Comparison of ENCODE assay signal across 23 cellular contexts in genomic region chr1:101509370-101509769, GRCh38.
"Had no signal": no experiment of that assay in that cellular context is flagged by ENCODE, and none has a peak within 500 bp of the region (broad histone marks: within the 10 kb centered on the region; RNA-seq: fewer than 3 reads in every experiment).

No MANE protein-coding gene starts in this region.

- H3K27ac ChIP-seq: body of pancreas, esophagus squamous epithelium, pancreas, skin epidermis, tibial nerve, uterus had no signal

- H3K27ac Mint-ChIP-seq: activated naive CD8-positive, alpha-beta T cell; immature natural killer cell; naive B cell; T-helper 2 cell treated with Interferon-gamma antibody and Interleukin-4, amounts not matched to agents 5 μg/mL and 100 μg/mL, for 36 hours had no signal

- H3K9me3 Mint-ChIP-seq: central memory CD8-positive, alpha-beta T cell; naive B cell; T-helper 2 cell treated with Interferon-gamma antibody and Interleukin-4, amounts not matched to agents 5 μg/mL and 100 μg/mL, for 36 hours had no signal

- H3K27me3 ChIP-seq: body of pancreas, esophagus squamous epithelium, pancreas, tibial nerve, uterus had no signal

- ATAC-seq: body of pancreas, pancreas had no signal

- DNase-seq: activated CD4-positive, alpha-beta T cell treated with anti-CD3 and anti-CD28 coated beads, Interleukin-2, amount 50 U/mL, for 1 hour; activated CD4-positive, CD25-positive, alpha-beta regulatory T cell; activated CD8-positive, alpha-beta memory T cell treated with anti-CD3 and anti-CD28 coated beads for 24 hours; activated gamma-delta T cell treated with Interleukin-2 at 50 U/mL for 16 hours; amniotic stem cell; body of pancreas; cortex of kidney; effector CD8-positive, alpha-beta T cell; esophagus squamous epithelium; foreskin fibroblast; immature natural killer cell; naive B cell; retina; stimulated activated CD4-positive, alpha-beta T cell treated with anti-CD3 and anti-CD28 coated beads, Interleukin-15, amount 100 ng/mL, for 24 hours; stimulated activated CD4-positive, alpha-beta T cell treated with anti-CD3 and anti-CD28 coated beads, Interleukin-4, amount 100 ng/mL, for 1 hour; stimulated activated naive CD4-positive, alpha-beta T cell; uterus had no signal

- H3K4me3 ChIP-seq: body of pancreas, esophagus squamous epithelium, pancreas, skin epidermis, tibial nerve, uterus had no signal

- H3K36me3 ChIP-seq: esophagus squamous epithelium, pancreas, tibial nerve, uterus had no signal

- H3K4me1 ChIP-seq: body of pancreas, esophagus squamous epithelium, pancreas, tibial nerve, uterus had no signal

- H3K4me1 Mint-ChIP-seq: central memory CD8-positive, alpha-beta T cell; immature natural killer cell; naive B cell had no signal

- H3K36me3 Mint-ChIP-seq: activated naive CD8-positive, alpha-beta T cell; immature natural killer cell; naive B cell had no signal

- H3K4me3 Mint-ChIP-seq: activated naive CD8-positive, alpha-beta T cell; central memory CD8-positive, alpha-beta T cell; immature natural killer cell; naive B cell; T-helper 2 cell treated with Interferon-gamma antibody and Interleukin-4, amounts not matched to agents 5 μg/mL and 100 μg/mL, for 36 hours had no signal

- H3K9me3 ChIP-seq: body of pancreas, esophagus squamous epithelium, pancreas, tibial nerve, uterus had no signal
